14 cellular contexts compared by ENCODE assay signal in the genomic region with DNA sequence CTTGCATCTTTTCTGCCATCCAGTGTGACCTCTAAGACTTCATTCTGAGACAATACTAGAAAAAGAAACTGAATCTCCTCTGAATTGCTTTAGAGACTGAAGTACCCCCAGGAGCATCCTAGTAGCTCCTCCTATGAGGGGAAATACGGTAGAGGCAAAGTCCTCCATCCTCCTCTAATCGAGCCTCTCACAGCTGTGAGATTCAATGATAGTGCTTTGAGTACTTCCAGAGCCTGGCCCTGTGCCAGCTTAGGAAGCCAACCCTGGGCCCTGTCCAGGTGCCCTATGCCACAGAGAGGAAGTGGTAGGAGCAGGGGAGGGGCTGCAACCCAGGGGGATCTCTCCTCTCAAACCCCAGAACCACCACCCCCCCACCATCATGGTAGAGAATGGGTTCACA. TPM values are rescaled to one million over a fixed set of nuclear protein-coding genes. Genes with fewer than 3 reads are reported as not detected.
DNase-seq lines count a peak whose midpoint lies in the region; ATAC-seq and TF ChIP-seq lines count a peak whose summit lies in the region.
"Had no signal": no experiment of that assay in that cellular context is flagged by ENCODE, and none has a peak within 500 bp of the region (broad histone marks: within the 10 kb centered on the region; RNA-seq: fewer than 3 reads in every experiment).

No MANE protein-coding gene starts in this region.

- no peaks in the 10 kb centered on the region for H3K9me3 Mint-ChIP-seq in activated T-cell treated with anti-CD3 and anti-CD28 coated beads, Interleukin-2, amount 50 U/mL, for 72 hours
- H3K9me3 Mint-ChIP-seq: neural crest cell had no signal

- peaks cover 0 to 13% of the 10 kb centered on the region in 2 donors for H3K36me3 ChIP-seq in psoas muscle (ENCODE audit: insufficient read depth in 1 of 2, low read depth in 1 of 2)
- H3K36me3 ChIP-seq: ascending aorta had no signal

- WGBS in psoas muscle, 3 donors = 2 to 4% (median 2%) methylated on average over 2 of the region's 2 CpGs

- no peak overlapping the region for H3K27ac ChIP-seq in psoas muscle
- H3K27ac ChIP-seq: ascending aorta had no signal

- H3K27me3 Mint-ChIP-seq in activated T-cell treated with anti-CD3 and anti-CD28 coated beads, Interleukin-2, amount 50 U/mL, for 72 hours (ENCODE audit: low read depth) = no peaks in the 10 kb centered on the region

- peaks cover 76% of the 10 kb centered on the region for H3K4me1 Mint-ChIP-seq in activated T-cell treated with anti-CD3 and anti-CD28 coated beads, Interleukin-2, amount 50 U/mL, for 72 hours (ENCODE audit: low read depth)

- TF ChIP-seq CTCF in psoas muscle (IDR thresholded peaks at IDR 0.05) = no peak

- peak; percentile 27 for ATAC-seq in activated T-cell treated with anti-CD3 and anti-CD28 coated beads, Interleukin-2, amount 50 U/mL, for 72 hours (replicated peaks in 1 of 2)
- ATAC-seq in psoas muscle (peak in 3 of 4 donors; percentile 24 to 65 (median 48)), GM18858 (IDR thresholded peaks at IDR 0.05; ENCODE audit: unreplicated experiment) (no peak)

- H3K36me3 Mint-ChIP-seq in activated T-cell treated with anti-CD3 and anti-CD28 coated beads, Interleukin-2, amount 50 U/mL, for 72 hours (ENCODE audit: insufficient read depth in 2 of 2) = no peaks in the 10 kb centered on the region

- H3K27me3 ChIP-seq in psoas muscle (ENCODE audit: insufficient read depth in 3 of 3, low read length in 2 of 3) = no peaks in the 10 kb centered on the region
- H3K27me3 ChIP-seq: ascending aorta had no signal

- H3K27ac Mint-ChIP-seq in activated T-cell treated with anti-CD3 and anti-CD28 coated beads, Interleukin-2, amount 50 U/mL, for 72 hours = peak overlapping the region; percentile 70

- peaks cover 14% of the 10 kb centered on the region for H3K4me1 ChIP-seq in psoas muscle
- H3K4me1 ChIP-seq: ascending aorta had no signal

- no peak for DNase-seq in activated T-cell treated with anti-CD3 and anti-CD28 coated beads, Interleukin-2, amount 50 U/mL, for 72 hours
- no peak for DNase-seq in activated T-cell treated with anti-CD3 and anti-CD28 coated beads, Interleukin-2, amount 50 U/mL, for 1 hour
- DNase-seq in NCI-H1092 (lab: John Stamatoyannopoulos, UW) (peak; percentile 70), SHP77 treated with DMSO at 0.1 percent for 48 hours (lab: John Stamatoyannopoulos, UW) (peak; percentile 86), psoas muscle (peak; percentile 33 to 77), NCI-H146 treated with DMSO at 0.1 percent for 48 hours (lab: John Stamatoyannopoulos, UW; ENCODE audit: unreplicated experiment) (no peak), NCI-H2081 (lab: John Stamatoyannopoulos, UW) (no peak)
- DNase-seq: effector CD8-positive, alpha-beta T cell; glutamatergic neuron; left cardiac atrium had no signal

- no peak overlapping the region for H3K4me3 ChIP-seq in psoas muscle
- H3K4me3 ChIP-seq: ascending aorta had no signal

- peak overlapping the region; percentile 55 to 68 for H3K4me3 Mint-ChIP-seq in activated T-cell treated with anti-CD3 and anti-CD28 coated beads, Interleukin-2, amount 50 U/mL, for 72 hours
- H3K4me3 Mint-ChIP-seq: neural crest cell had no signal

- intact Hi-C loops in psoas muscle (cut with DNase I) = no loop called here

- no peaks in the 10 kb centered on the region for H3K9me3 ChIP-seq in psoas muscle
- H3K9me3 ChIP-seq: ascending aorta had no signal

RNA-seq across cellular contexts. Expression of a gene that starts 10.7 kb away (rescaled TPM):
- 10 to 100 TPM in 1 of 2 donors, 1 to 10 TPM in 1; 1.8 to 10.3 TPM for total RNA-seq in activated T-cell treated with anti-CD3 and anti-CD28 coated beads, Interleukin-2, amount 50 U/mL, for 72 hours
- total RNA-seq in psoas muscle = 100 to 1,000 TPM in 1 of 4 donors, 10 to 100 TPM in 3; 35.0 to 109 (median 67.7) TPM
- 10 to 100 TPM in 2 of 3 donors, 1 to 10 TPM in 1; 3.5 to 89.2 (median 62.9) TPM for polyA plus RNA-seq in psoas muscle
- total RNA-seq: ascending aorta had no signal

RNA-seq across cellular contexts. Expression of a gene that starts 15.7 kb away (rescaled TPM):
- under 1 TPM; 0.19 to 0.88 TPM for total RNA-seq in activated T-cell treated with anti-CD3 and anti-CD28 coated beads, Interleukin-2, amount 50 U/mL, for 72 hours
- 10 to 100 TPM in 1 of 4 donors, 1 to 10 TPM in 3; 3.6 to 18.2 (median 6.9) TPM for total RNA-seq in psoas muscle
- 1 to 10 TPM in 2 of 3 donors, under 1 TPM in 1; 0.36 to 4.6 (median 3.6) TPM for polyA plus RNA-seq in psoas muscle
- total RNA-seq: ascending aorta, neural crest cell had no signal

RNA-seq across cellular contexts. Expression of a gene that starts 18.7 kb away (rescaled TPM):
- total RNA-seq in activated T-cell treated with anti-CD3 and anti-CD28 coated beads, Interleukin-2, amount 50 U/mL, for 72 hours = 1 to 10 TPM; 2.1 to 4.4 TPM
- under 1 TPM in 1 of 4 donors, not detected in 3; 0.47 TPM for total RNA-seq in psoas muscle
- not detected for polyA plus RNA-seq in psoas muscle
- total RNA-seq: ascending aorta, left cardiac atrium had no signal

RNA-seq across cellular contexts. Expression of a gene that starts 30.6 kb away (rescaled TPM):
- total RNA-seq in activated T-cell treated with anti-CD3 and anti-CD28 coated beads, Interleukin-2, amount 50 U/mL, for 72 hours = 10 to 100 TPM; 26.3 to 29.3 TPM
- total RNA-seq in psoas muscle = 10 to 100 TPM in 1 of 4 donors, 1 to 10 TPM in 3; 4.1 to 12.1 (median 5.8) TPM
- 1 to 10 TPM; 2.4 to 8.1 (median 3.6) TPM for polyA plus RNA-seq in psoas muscle

RNA-seq across cellular contexts. Expression of a gene that starts 32.6 kb away (rescaled TPM):
- total RNA-seq in activated T-cell treated with anti-CD3 and anti-CD28 coated beads, Interleukin-2, amount 50 U/mL, for 72 hours = under 1 TPM in 1 of 2 donors, not detected in 1; 0.25 TPM
- total RNA-seq in psoas muscle = not detected
- polyA plus RNA-seq in psoas muscle = not detected
- total RNA-seq: activated CD8-positive, alpha-beta memory T cell treated with anti-CD3 and anti-CD28 coated beads for 36 hours; ascending aorta; left cardiac atrium; neural crest cell had no signal

Comparison
In these comparisons a context has a peak if more than half of its experiments do, and no peak if none do; other contexts are left out.
1. DNase-seq: peak in NCI-H1092 (single experiment), SHP77 treated with DMSO at 0.1 percent for 48 hours (single experiment) and psoas muscle (2 of 2); none in activated T-cell treated with anti-CD3 and anti-CD28 coated beads, Interleukin-2, amount 50 U/mL, for 72 hours (0 of 2), activated T-cell treated with anti-CD3 and anti-CD28 coated beads, Interleukin-2, amount 50 U/mL, for 1 hour (single experiment), NCI-H146 treated with DMSO at 0.1 percent for 48 hours (single experiment) and NCI-H2081 (0 of 2).